Comparison of ENCODE assay signal across 28 cellular contexts in genomic region chrX:70062961-70063550, GRCh38. TPM values are rescaled to one million over a fixed set of nuclear protein-coding genes. Genes with fewer than 3 reads are reported as not detected.
DNase-seq lines count a peak whose midpoint lies in the region; ATAC-seq and TF ChIP-seq lines count a peak whose summit lies in the region.
"Had no signal": no experiment of that assay in that cellular context is flagged by ENCODE, and none has a peak within 500 bp of the region (broad histone marks: within the 10 kb centered on the region; RNA-seq: fewer than 3 reads in every experiment).

No MANE protein-coding gene starts in this region.

- H3K27me3 Mint-ChIP-seq in osteocyte (ENCODE audit: unreplicated experiment): no peaks in the 10 kb centered on the region
- no peaks in the 10 kb centered on the region for H3K27me3 Mint-ChIP-seq in activated CD4-positive, alpha-beta T cell treated with anti-CD3 and anti-CD28 coated beads for 36 hours
- H3K27me3 Mint-ChIP-seq: CD4-positive, alpha-beta memory T cell; CD4-positive, CD25-positive, alpha-beta regulatory T cell had no signal

- H3K27me3 ChIP-seq in IMR-90 (ENCODE audit: control insufficient read depth, insufficient read depth, low read length): peaks cover 13% of the 10 kb centered on the region; the same call in 1 of the 2 replicates
- no peaks in the 10 kb centered on the region for H3K27me3 ChIP-seq in H7 (ENCODE audit: control insufficient read depth, insufficient read depth, low read length)
- H3K27me3 ChIP-seq: BE2C had no signal

- peaks cover 3% of the 10 kb centered on the region for H3K9me3 Mint-ChIP-seq in osteocyte (ENCODE audit: unreplicated experiment)
- H3K9me3 Mint-ChIP-seq in activated CD4-positive, alpha-beta T cell treated with anti-CD3 and anti-CD28 coated beads for 36 hours (ENCODE audit: low read depth): no peaks in the 10 kb centered on the region
- H3K9me3 Mint-ChIP-seq: CD4-positive, alpha-beta memory T cell had no signal

- H2AK5ac ChIP-seq in IMR-90 (ENCODE audit: low read depth, low read length): no peak overlapping the region

- no peak for TF ChIP-seq POLR2A in IMR-90 (IDR thresholded peaks at IDR 0.05; ENCODE audit: low read depth, low read length)

- H2BK20ac ChIP-seq in IMR-90 (ENCODE audit: low read depth, low read length): no peak overlapping the region

- peak; percentile 12 for DNase-seq in activated gamma-delta T cell (lab: John Stamatoyannopoulos, UW)
- no peak for DNase-seq in activated gamma-delta T cell treated with Interleukin-2 at 50 U/mL for 16 hours
- DNase-seq in IMR-90: no peak
- DNase-seq in osteocyte (ENCODE audit: extremely low spot score, unreplicated experiment): peak; percentile 83
- no peak for DNase-seq in activated CD4-positive, alpha-beta T cell treated with anti-CD3 and anti-CD28 coated beads for 36 hours
- DNase-seq in H7: no peak
- DNase-seq: 8988T; ACHN; BE2C; C1 segment of cervical spinal cord; CD4-positive, alpha-beta memory T cell; CD4-positive, CD25-positive, alpha-beta regulatory T cell; CD8-positive, alpha-beta memory T cell; COR-L47; DMS 273 treated with DMSO at 0.1 percent for 48 hours; DMS153; DMS53; DMS79; DND-41; EL; GDM1 had no signal

- H4K8ac ChIP-seq in IMR-90 (ENCODE audit: low read depth in 2 of 2, low read length in 2 of 2): no peak overlapping the region

- no peak overlapping the region for H4K91ac ChIP-seq in IMR-90 (ENCODE audit: insufficient read depth, low read depth, low read length)

- POLR2A ChIA-PET in IMR-90 (lab: Charles Lee; ENCODE audit: unreplicated experiment): no interaction called here
- POLR2A ChIA-PET in activated CD4-positive, alpha-beta T cell treated with anti-CD3 and anti-CD28 coated beads for 36 hours (lab: Charles Lee): no interaction called here

- dilution Hi-C loops in IMR-90 (cut with HindIII; ENCODE audit: low sequenced_read_pairs, unreplicated experiment): no loop called here

- H3K4me1 Mint-ChIP-seq in osteocyte (ENCODE audit: unreplicated experiment): no peaks in the 10 kb centered on the region
- H3K4me1 Mint-ChIP-seq in activated CD4-positive, alpha-beta T cell treated with anti-CD3 and anti-CD28 coated beads for 36 hours: no peaks in the 10 kb centered on the region
- H3K4me1 Mint-ChIP-seq: CD14-positive monocyte; CD4-positive, alpha-beta memory T cell; CD4-positive, CD25-positive, alpha-beta regulatory T cell; CD8-positive, alpha-beta memory T cell had no signal

- H3K4me3 ChIP-seq in IMR-90 (ENCODE audit: insufficient read depth, low read depth, low read length) (no peak overlapping the region), H7 (ENCODE audit: insufficient read depth, low read depth, low read length) (no peak overlapping the region)
- H3K4me3 ChIP-seq: BLaER1, GM12878 had no signal

- no peak overlapping the region for H3K27ac Mint-ChIP-seq in osteocyte (ENCODE audit: unreplicated experiment)
- no peak overlapping the region for H3K27ac Mint-ChIP-seq in activated CD4-positive, alpha-beta T cell treated with anti-CD3 and anti-CD28 coated beads for 36 hours
- H3K27ac Mint-ChIP-seq: CD14-positive monocyte; CD4-positive, alpha-beta memory T cell; CD4-positive, CD25-positive, alpha-beta regulatory T cell; CD8-positive, alpha-beta memory T cell had no signal

- H4K5ac ChIP-seq in IMR-90 (ENCODE audit: low read depth, low read length): no peak overlapping the region

- CTCF ChIA-PET in IMR-90 (lab: Yijun Ruan, JAX): no interaction called here
- CTCF ChIA-PET in activated CD4-positive, alpha-beta T cell treated with anti-CD3 and anti-CD28 coated beads for 36 hours (lab: Charles Lee): no interaction called here

- H2BK5ac ChIP-seq in IMR-90 (ENCODE audit: low read depth, low read length, poor library complexity, severe bottlenecking): no peak overlapping the region

- intact Hi-C loops in IMR-90 (cut with micrococcal nuclease): no loop called here
- intact Hi-C loops in activated CD4-positive, alpha-beta T cell treated with anti-CD3 and anti-CD28 coated beads for 36 hours (cut with DNase I, micrococcal nuclease): no loop called here

- H3K4me2 ChIP-seq in IMR-90 (ENCODE audit: low read depth, low read length): no peak overlapping the region
- H3K4me2 ChIP-seq: BLaER1 had no signal

- ATAC-seq in IMR-90 (ENCODE audit: low read depth): no peak
- no peak for ATAC-seq in activated CD4-positive, alpha-beta T cell treated with anti-CD3 and anti-CD28 coated beads for 36 hours
- ATAC-seq: GM12878 had no signal

- H4K20me1 ChIP-seq in IMR-90 (ENCODE audit: insufficient read depth, low read length): no peaks in the 10 kb centered on the region
- H4K20me1 ChIP-seq: BLaER1 had no signal

- in situ Hi-C loops in IMR-90 (cut with MboI; ENCODE audit: low sequenced_read_pairs): no loop called here

- H3K9ac ChIP-seq in IMR-90 (ENCODE audit: low read depth, low read length): no peak overlapping the region
- H3K9ac ChIP-seq: BLaER1 had no signal

- no peak overlapping the region for H2BK15ac ChIP-seq in IMR-90 (ENCODE audit: low read depth, low read length)

- no peak overlapping the region for H2BK120ac ChIP-seq in IMR-90 (ENCODE audit: low read depth, low read length)

- no TSS peak for BruUV-seq in IMR-90 (replicated peaks; lab: Mats Ljungman, UMichigan)

- no peaks in the 10 kb centered on the region for H3K9me1 ChIP-seq in IMR-90 (ENCODE audit: insufficient read depth, low read length)

- 85% methylated on average over 31 of the region's 52 CpGs; no CpG with 5 or more reads in 1 of the 2 experiments for WGBS in IMR-90 (ENCODE audit: extremely low coverage in 2 of 2, insufficient read length in 1 of 2), 2 experiments

- H3K27ac ChIP-seq in IMR-90 (ENCODE audit: insufficient read depth, low read length): no peak overlapping the region
- H3K27ac ChIP-seq: BLaER1 had no signal

- no peak overlapping the region for H3K4me3 Mint-ChIP-seq in osteocyte (ENCODE audit: unreplicated experiment)
- H3K4me3 Mint-ChIP-seq in activated CD4-positive, alpha-beta T cell treated with anti-CD3 and anti-CD28 coated beads for 36 hours: no peak overlapping the region
- H3K4me3 Mint-ChIP-seq: CD14-positive monocyte; CD4-positive, alpha-beta memory T cell; CD4-positive, CD25-positive, alpha-beta regulatory T cell; CD8-positive, alpha-beta memory T cell had no signal

- TF ChIP-seq CTCF in IMR-90 (conservative IDR thresholded peaks at IDR 0.05; ENCODE audit: low read depth, low read length) (no peak), osteocyte (IDR thresholded peaks at IDR 0.05) (no peak)

- no peaks in the 10 kb centered on the region for H3K36me3 ChIP-seq in IMR-90 (ENCODE audit: control insufficient read depth, insufficient read depth, low read length)
- no peaks in the 10 kb centered on the region for H3K36me3 ChIP-seq in H7 (replicated peaks; ENCODE audit: control insufficient read depth, insufficient read depth, low read length)
- H3K36me3 ChIP-seq: BE2C, BLaER1 had no signal

- H2AFZ ChIP-seq in IMR-90 (replicated peaks; ENCODE audit: low read length, poor library complexity): peak overlapping the region; percentile 49

- no peak overlapping the region for H3K4ac ChIP-seq in IMR-90 (ENCODE audit: low read depth, low read length)

- peak overlapping the region; percentile 44 for H2AK9ac ChIP-seq in IMR-90 (replicated peaks; ENCODE audit: low read depth, low read length, poor library complexity)

- no peak overlapping the region for H3K56ac ChIP-seq in IMR-90 (ENCODE audit: extremely low read depth, insufficient read depth, low read length)

- H3K79me1 ChIP-seq in IMR-90 (ENCODE audit: low read depth in 1 of 2, low read length in 2 of 2): no peaks in the 10 kb centered on the region

- no peak for TF ChIP-seq RAD21 in IMR-90 (IDR thresholded peaks at IDR 0.05; ENCODE audit: low read length)

- peaks cover 9% of the 10 kb centered on the region; the same call in 1 of the 2 replicates for H3K9me3 ChIP-seq in IMR-90 (ENCODE audit: control insufficient read depth, insufficient read depth, low read length)
- H3K9me3 ChIP-seq: BE2C had no signal

- no peak overlapping the region for H3K18ac ChIP-seq in IMR-90 (ENCODE audit: low read depth, low read length)

- H3K4me1 ChIP-seq in IMR-90 (ENCODE audit: control insufficient read depth, insufficient read depth, low read length): no peaks in the 10 kb centered on the region
- H3K4me1 ChIP-seq: BE2C, BLaER1 had no signal

- no peak overlapping the region for H3K23ac ChIP-seq in IMR-90 (ENCODE audit: low read depth, low read length)

- no peak overlapping the region for H3K14ac ChIP-seq in IMR-90 (replicated peaks; ENCODE audit: low read depth, low read length)

- H3K36me3 Mint-ChIP-seq in osteocyte (ENCODE audit: unreplicated experiment): no peaks in the 10 kb centered on the region
- H3K36me3 Mint-ChIP-seq in activated CD4-positive, alpha-beta T cell treated with anti-CD3 and anti-CD28 coated beads for 36 hours (ENCODE audit: low read depth): no peaks in the 10 kb centered on the region
- H3K36me3 Mint-ChIP-seq: CD14-positive monocyte; CD4-positive, alpha-beta memory T cell; CD4-positive, CD25-positive, alpha-beta regulatory T cell; CD8-positive, alpha-beta memory T cell had no signal

TF ChIP-seq in IMR-90, 13 proteins besides CTCF, POLR2A, EP300 and RAD21 (continues in another document):
- TF ChIP-seq MXI1 (IDR thresholded peaks at IDR 0.05; ENCODE audit: borderline replicate concordance, low read depth, low read length) (no peak), ELK1 (IDR thresholded peaks at IDR 0.05; ENCODE audit: borderline replicate concordance, low read depth, low read length) (no peak)

RNA-seq across cellular contexts. Expression of gene OTUD6A, which starts 0.8 kb away (rescaled TPM):
- total RNA-seq in IMR-90 (2012; rRNA removed): not detected in 2 replicates
- polyA plus RNA-seq in IMR-90 (2012; rRNA removed): not detected in 2 replicates
- not detected in 2 replicates for polyA plus RNA-seq in IMR-90 (2012; cell fraction: cytosol; rRNA removed)
- not detected in 2 replicates for polyA plus RNA-seq in IMR-90 (2012; cell fraction: nucleus; rRNA removed; ENCODE audit: low replicate concordance)
- total RNA-seq in osteocyte: not detected in 2 replicates
- total RNA-seq in activated CD4-positive, alpha-beta T cell treated with anti-CD3 and anti-CD28 coated beads for 36 hours: not detected
- not detected in 2 replicates for total RNA-seq in H7 (2014; rRNA removed; shearing (Covaris generic))
- total RNA-seq: A673; CD4-positive, alpha-beta memory T cell; CD4-positive, CD25-positive, alpha-beta regulatory T cell; CD8-positive, alpha-beta memory T cell; Daoy; G401; GM12878 had no signal
- polyA plus RNA-seq: AG04450; CD14-positive monocyte; CD4-positive, alpha-beta memory T cell; CD4-positive, CD25-positive, alpha-beta regulatory T cell; CD8-positive, alpha-beta memory T cell; GM12878 had no signal

RNA-seq across cellular contexts. Expression of gene AWAT2, which starts 13.3 kb away (rescaled TPM):
- total RNA-seq in IMR-90 (2012; rRNA removed): under 0.01 TPM in 1 of 2 replicates, not detected in the other
- polyA plus RNA-seq in IMR-90 (2012; rRNA removed): not detected in 2 replicates
- polyA plus RNA-seq in IMR-90 (2012; cell fraction: cytosol; rRNA removed): 0.06 TPM in 1 of 2 replicates, not detected in the other
- polyA plus RNA-seq in IMR-90 (2012; cell fraction: nucleus; rRNA removed; ENCODE audit: low replicate concordance): 0.08 TPM in 1 of 2 replicates, not detected in the other
- not detected in 2 replicates for total RNA-seq in osteocyte
- not detected for total RNA-seq in activated CD4-positive, alpha-beta T cell treated with anti-CD3 and anti-CD28 coated beads for 36 hours
- 0.26 TPM in 1 of 2 replicates, not detected in the other for total RNA-seq in H7 (2014; rRNA removed; shearing (Covaris generic))
- total RNA-seq: A673; CD4-positive, alpha-beta memory T cell; CD4-positive, CD25-positive, alpha-beta regulatory T cell; CD8-positive, alpha-beta memory T cell; Daoy; G401; GM12878 had no signal
- polyA plus RNA-seq: AG04450; CD14-positive monocyte; CD4-positive, alpha-beta memory T cell; CD4-positive, CD25-positive, alpha-beta regulatory T cell; CD8-positive, alpha-beta memory T cell; GM12878 had no signal

Comparison
In these comparisons a context has a peak if more than half of its experiments do, and no peak if none do; other contexts are left out.
1. DNase-seq: peak in activated gamma-delta T cell (single experiment) and osteocyte (single experiment); none in activated gamma-delta T cell treated with Interleukin-2 at 50 U/mL for 16 hours (single experiment), IMR-90 (single experiment), activated CD4-positive, alpha-beta T cell treated with anti-CD3 and anti-CD28 coated beads for 36 hours (single experiment) and H7 (single experiment).